In genomic region chr11:17161515-17161914, GRCh38 we compare ENCODE assay signal across 15 cellular contexts. TPM values are rescaled to one million over a fixed set of nuclear protein-coding genes. Genes with fewer than 3 reads are reported as not detected.
DNase-seq lines count a peak whose midpoint lies in the region; ATAC-seq and TF ChIP-seq lines count a peak whose summit lies in the region.
"Had no signal": no experiment of that assay in that cellular context is flagged by ENCODE, and none has a peak within 500 bp of the region (broad histone marks: within the 10 kb centered on the region; RNA-seq: fewer than 3 reads in every experiment).

No MANE protein-coding gene starts in this region.

- no peak overlapping the region for H3K9ac ChIP-seq in SU-DHL-6 (ENCODE audit: low read length)

- H2AFZ ChIP-seq in SU-DHL-6 (ENCODE audit: low read depth, low read length, severe bottlenecking): no peak overlapping the region

- peaks cover 7% of the 10 kb centered on the region; the same call in 1 of the 2 replicates for H4K20me1 ChIP-seq in SU-DHL-6 (ENCODE audit: low read depth, low read length)

- peak overlapping the region in 5 of 8 donors; percentile 23 to 84 (median 48) for H3K27ac Mint-ChIP-seq in CD8-positive, alpha-beta memory T cell
- no peak overlapping the region for H3K27ac Mint-ChIP-seq in memory B cell

- H3K4me1 ChIP-seq in CD8-positive, alpha-beta memory T cell (ENCODE audit: insufficient read depth, low read length): peaks cover 33% of the 10 kb centered on the region

- no peak overlapping the region for H3K4me3 ChIP-seq in CD8-positive, alpha-beta memory T cell (ENCODE audit: low read length)
- H3K4me3 ChIP-seq in SU-DHL-6 (ENCODE audit: insufficient read depth, low read length, poor library complexity, severe bottlenecking) (no peak overlapping the region), brain microvascular endothelial cell (ENCODE audit: low read depth, low read length) (no peak overlapping the region)
- H3K4me3 ChIP-seq: dorsolateral prefrontal cortex, thoracic aorta had no signal

- no peaks in the 10 kb centered on the region for H3K27me3 ChIP-seq in CD8-positive, alpha-beta memory T cell (ENCODE audit: insufficient read depth, low read length, poor library complexity, severe bottlenecking)
- H3K27me3 ChIP-seq in SU-DHL-6 (ENCODE audit: low read length) (no peaks in the 10 kb centered on the region), brain microvascular endothelial cell (replicated peaks) (no peaks in the 10 kb centered on the region)
- H3K27me3 ChIP-seq: dorsolateral prefrontal cortex had no signal

- POLR2A ChIA-PET in CD8-positive, alpha-beta memory T cell (lab: Charles Lee): no interaction called here

- no peak for DNase-seq in CD8-positive, alpha-beta memory T cell
- DNase-seq in memory B cell (ENCODE audit: low spot score in 2 of 2) (no peak), brain microvascular endothelial cell (no peak), superior temporal gyrus (ENCODE audit: extremely low spot score) (no peak), NCI-H2171 treated with DMSO at 0.1 percent for 48 hours (lab: John Stamatoyannopoulos, UW) (no peak)
- DNase-seq: dorsolateral prefrontal cortex, foreskin fibroblast, H7, kidney, NCI-H1417 treated with DMSO at 0.1 percent for 48 hours, NCI-H524 had no signal

- CTCF ChIA-PET in CD8-positive, alpha-beta memory T cell (lab: Charles Lee): no interaction called here

- peaks cover 11% of the 10 kb centered on the region; the same call in 1 of the 2 replicates for H3F3A ChIP-seq in SU-DHL-6 (ENCODE audit: insufficient read depth)

- in situ Hi-C loops in brain microvascular endothelial cell (cut with HindIII; ENCODE audit: low pct_ligation_motif_present, low sequenced_read_pairs): no loop called here

- H3K36me3 ChIP-seq in CD8-positive, alpha-beta memory T cell (ENCODE audit: insufficient read depth, low read length): no peaks in the 10 kb centered on the region
- H3K36me3 ChIP-seq in SU-DHL-6 (ENCODE audit: low read length): peaks cover 8% of the 10 kb centered on the region; the same call in 1 of the 2 replicates
- no peaks in the 10 kb centered on the region for H3K36me3 ChIP-seq in brain microvascular endothelial cell (replicated peaks)
- H3K36me3 ChIP-seq: thoracic aorta had no signal

- H3K9me2 ChIP-seq in SU-DHL-6 (replicated peaks; ENCODE audit: insufficient read depth, low read length): no peaks in the 10 kb centered on the region

- H3K9me3 Mint-ChIP-seq in CD8-positive, alpha-beta memory T cell: no peaks in the 10 kb centered on the region
- no peaks in the 10 kb centered on the region for H3K9me3 Mint-ChIP-seq in memory B cell

- H3K36me3 Mint-ChIP-seq in CD8-positive, alpha-beta memory T cell: peaks cover 0 to 15% (median 10%) of the 10 kb centered on the region in 3 donors
- peaks cover 4% of the 10 kb centered on the region for H3K36me3 Mint-ChIP-seq in memory B cell

- TF ChIP-seq CTCF in SU-DHL-6 (IDR thresholded peaks at IDR 0.05; ENCODE audit: insufficient read depth, low read length, poor library complexity, severe bottlenecking) (no peak), brain microvascular endothelial cell (IDR thresholded peaks at IDR 0.05; ENCODE audit: low read depth, low read length, missing control alignments) (no peak)

- peaks cover 96% of the 10 kb centered on the region for H3K79me2 ChIP-seq in SU-DHL-6 (ENCODE audit: insufficient read depth, low read length)

- H3K4me1 Mint-ChIP-seq in CD8-positive, alpha-beta memory T cell: peaks cover 55 to 70% (median 60%) of the 10 kb centered on the region in 3 donors
- H3K4me1 Mint-ChIP-seq in memory B cell: peaks cover 38% of the 10 kb centered on the region

- H3K4me2 ChIP-seq in SU-DHL-6 (ENCODE audit: low read depth, low read length, poor library complexity, severe bottlenecking): peak overlapping the region; percentile 5

- H3K4me3 Mint-ChIP-seq in CD8-positive, alpha-beta memory T cell: peak overlapping the region in 5 of 7 donors; percentile 5 to 42 (median 27)
- H3K4me3 Mint-ChIP-seq in memory B cell: no peak overlapping the region

- no peak overlapping the region for H3K27ac ChIP-seq in CD8-positive, alpha-beta memory T cell (ENCODE audit: low read depth, low read length)
- H3K27ac ChIP-seq in SU-DHL-6 (ENCODE audit: low read depth, low read length) (0 out of 2 replicates have a peak overlapping the region, but pooled peaks have one; percentile 18), brain microvascular endothelial cell (no peak overlapping the region)

- no peaks in the 10 kb centered on the region for H3K9me3 ChIP-seq in CD8-positive, alpha-beta memory T cell (ENCODE audit: low read length)
- H3K9me3 ChIP-seq in SU-DHL-6 (ENCODE audit: insufficient read depth, low read length): no peaks in the 10 kb centered on the region
- H3K9me3 ChIP-seq: thoracic aorta had no signal

- peaks cover 0 to 1% of the 10 kb centered on the region in 2 donors for H3K27me3 Mint-ChIP-seq in CD8-positive, alpha-beta memory T cell
- no peaks in the 10 kb centered on the region for H3K27me3 Mint-ChIP-seq in memory B cell

- ATAC-seq in HG02759 (IDR thresholded peaks at IDR 0.05; ENCODE audit: unreplicated experiment): peak; percentile 59
- peak; percentile 53 for ATAC-seq in memory B cell (ENCODE audit: low read depth)
- no peak for ATAC-seq in HG03196 (IDR thresholded peaks at IDR 0.05; ENCODE audit: unreplicated experiment)

RNA-seq across cellular contexts. Expression of gene PIK3C2A, which starts 46.3 kb away (rescaled TPM):
- total RNA-seq in CD8-positive, alpha-beta memory T cell: 10 to 100 TPM; 30.4 to 33.0 TPM
- 8.1 TPM for polyA plus RNA-seq in CD8-positive, alpha-beta memory T cell
